ENCODE assay signal across 28 cellular contexts in genomic region chr3:156729460-156730179, GRCh38. TPM values are rescaled to one million over a fixed set of nuclear protein-coding genes. Genes with fewer than 3 reads are reported as not detected.
DNase-seq lines count a peak whose midpoint lies in the region; ATAC-seq, FAIRE-seq and TF ChIP-seq lines count a peak whose summit lies in the region.
"Had no signal": no experiment of that assay in that cellular context is flagged by ENCODE, and none has a peak within 500 bp of the region (broad histone marks: within the 10 kb centered on the region; RNA-seq: fewer than 3 reads in every experiment).

No MANE protein-coding gene starts in this region.

- H3K27ac ChIP-seq in GM23248 (peak overlapping the region; percentile 66), keratinocyte (ENCODE audit: control insufficient read depth, insufficient read depth, low read length) (peak overlapping the region; percentile 48), esophagus squamous epithelium (no peak overlapping the region)
- H3K27ac ChIP-seq: BLaER1 treated with 17β-estradiol and CSF1 and Interleukin-3, amounts not matched to agents 10 nM and 100 nM; dorsolateral prefrontal cortex; HL-60; SK-N-MC; spleen; tibial nerve; VCaP had no signal

- FAIRE-seq in keratinocyte (lab: Jason Lieb, UNC), result peak; percentile 55
- FAIRE-seq: kidney had no signal

- intact Hi-C loops in esophagus squamous epithelium (cut with DNase I), result no loop called here

- H3K79me2 ChIP-seq in GM23248 (ENCODE audit: insufficient read depth) (no peaks in the 10 kb centered on the region), keratinocyte (ENCODE audit: control insufficient read depth, insufficient read depth, low read length) (no peaks in the 10 kb centered on the region)

- H3K9me3 ChIP-seq in GM23248 (ENCODE audit: low read depth), result no peaks in the 10 kb centered on the region
- no peaks in the 10 kb centered on the region for H3K9me3 ChIP-seq in keratinocyte (ENCODE audit: control insufficient read depth, low read depth, low read length)
- no peaks in the 10 kb centered on the region for H3K9me3 ChIP-seq in esophagus squamous epithelium
- H3K9me3 ChIP-seq: BLaER1 treated with 17β-estradiol and CSF1 and Interleukin-3, amounts not matched to agents 10 nM and 100 nM; spleen; tibial nerve had no signal

- H4K20me1 ChIP-seq in GM23248 (ENCODE audit: insufficient read depth), result no peaks in the 10 kb centered on the region
- H4K20me1 ChIP-seq in keratinocyte (ENCODE audit: control insufficient read depth, extremely low read depth, insufficient read depth, low read length), result no peaks in the 10 kb centered on the region
- H4K20me1 ChIP-seq: BLaER1 treated with 17β-estradiol and CSF1 and Interleukin-3, amounts not matched to agents 10 nM and 100 nM had no signal

- TF ChIP-seq POLR2A in esophagus squamous epithelium (IDR thresholded peaks at IDR 0.05), result no peak

- no peak for ATAC-seq in HG02885 (IDR thresholded peaks at IDR 0.05; ENCODE audit: poor library complexity, unreplicated experiment)
- ATAC-seq in GM18907 (IDR thresholded peaks at IDR 0.05; ENCODE audit: unreplicated experiment), result no peak
- ATAC-seq: HCT116; naive thymus-derived CD8-positive, alpha-beta T cell had no signal

- H3K9ac ChIP-seq in GM23248, result no peak overlapping the region
- peak overlapping the region; percentile 19 for H3K9ac ChIP-seq in keratinocyte (ENCODE audit: control insufficient read depth, extremely low read depth, insufficient read depth, low read length)
- H3K9ac ChIP-seq: BLaER1 treated with 17β-estradiol and CSF1 and Interleukin-3, amounts not matched to agents 10 nM and 100 nM had no signal

- TF ChIP-seq CTCF in AG10803 (conservative IDR thresholded peaks at IDR 0.05; ENCODE audit: low read length), result no peak
- TF ChIP-seq CTCF in keratinocyte (optimal IDR thresholded peaks at IDR 0.05 in 1 of 3, IDR thresholded peaks at IDR 0.05 in 1 of 3, conservative IDR thresholded peaks at IDR 0.05 in 1 of 3; ENCODE audit: extremely low read depth in 1 of 3, insufficient read depth in 2 of 3, low read length in 3 of 3), result no peak
- TF ChIP-seq CTCF in esophagus squamous epithelium (IDR thresholded peaks at IDR 0.05), result no peak

- H3K4me2 ChIP-seq in GM23248 (ENCODE audit: unreplicated experiment) (no peak overlapping the region), keratinocyte (ENCODE audit: control insufficient read depth, extremely low read depth, insufficient read depth, low read depth, low read length) (no peak overlapping the region)
- H3K4me2 ChIP-seq: BLaER1 treated with 17β-estradiol and CSF1 and Interleukin-3, amounts not matched to agents 10 nM and 100 nM had no signal

- H3K4me1 ChIP-seq in GM23248 (ENCODE audit: insufficient read depth) (peaks cover 10% of the 10 kb centered on the region; the same call in 1 of the 2 replicates), keratinocyte (ENCODE audit: control insufficient read depth, extremely low read depth, insufficient read depth, low read length) (peaks cover 43% of the 10 kb centered on the region), esophagus squamous epithelium (peaks cover 0 to 27% (median 2%) of the 10 kb centered on the region in 3 donors)
- H3K4me1 ChIP-seq: BLaER1 treated with 17β-estradiol and CSF1 and Interleukin-3, amounts not matched to agents 10 nM and 100 nM; spleen; tibial nerve had no signal

- H3K9me1 ChIP-seq in keratinocyte (ENCODE audit: control insufficient read depth, extremely low read depth, insufficient read depth, low read length), result no peaks in the 10 kb centered on the region

- H3K9me2 ChIP-seq in GM23248 (ENCODE audit: insufficient read depth), result no peaks in the 10 kb centered on the region

- no peak overlapping the region for H3K4me3 ChIP-seq in AG10803 (ENCODE audit: low read length)
- no peak overlapping the region for H3K4me3 ChIP-seq in GM23248
- no peak overlapping the region for H3K4me3 ChIP-seq in keratinocyte (ENCODE audit: control insufficient read depth in 2 of 3, extremely low read depth in 1 of 3, insufficient read depth in 2 of 3, low read depth in 1 of 3, low read length in 3 of 3)
- no peak overlapping the region for H3K4me3 ChIP-seq in esophagus squamous epithelium
- H3K4me3 ChIP-seq: BLaER1 treated with 17β-estradiol and CSF1 and Interleukin-3, amounts not matched to agents 10 nM and 100 nM; dorsolateral prefrontal cortex; SK-N-MC; spleen; tibial nerve had no signal

- H3F3A ChIP-seq in GM23248 (ENCODE audit: insufficient read depth), result peaks cover 91% of the 10 kb centered on the region

- H3K36me3 ChIP-seq in GM23248 (ENCODE audit: low read depth) (peaks cover 14% of the 10 kb centered on the region), keratinocyte (ENCODE audit: control insufficient read depth in 2 of 2, extremely low read depth in 1 of 2, insufficient read depth in 2 of 2, low read length in 2 of 2) (no peaks in the 10 kb centered on the region), esophagus squamous epithelium (no peaks in the 10 kb centered on the region)
- H3K36me3 ChIP-seq: BLaER1 treated with 17β-estradiol and CSF1 and Interleukin-3, amounts not matched to agents 10 nM and 100 nM; spleen; tibial nerve had no signal

- 98 to 100% methylated on average over 2 of the region's 2 CpGs for WGBS in GM23248 (ENCODE audit: low coverage in 1 of 2, low lambda C conversion rate in 2 of 2, missing lambda C conversion rate in 2 of 2), 2 experiments
- WGBS in esophagus squamous epithelium, 2 donors, result 72 to 100% methylated on average over 1 to 2 of the region's 2 CpGs

- in situ Hi-C loops in GM23248 (cut with MboI), result no loop called here

- DNase-seq in AG10803 (ENCODE audit: low read depth) (peak; percentile 37), GM23248 (no peak), amniotic epithelial cell (ENCODE audit: low read depth) (peak; percentile 18), keratinocyte (ENCODE audit: low read depth, low spot score) (no peak), esophagus squamous epithelium (lab: John Stamatoyannopoulos, UW) (no peak)
- DNase-seq: activated CD4-positive, alpha-beta T cell treated with anti-CD3 and anti-CD28 coated beads for 4 hours; activated naive CD8-positive, alpha-beta T cell treated with anti-CD3 and anti-CD28 coated beads, Interleukin-2, amount 10 ng/mL, durations not matched to agents 7 days and 5 days; activated T-cell treated with anti-CD3 and anti-CD28 coated beads for 4 hours; COR-L47; dorsolateral prefrontal cortex; glutamatergic neuron; kidney; midbrain; naive thymus-derived CD8-positive, alpha-beta T cell; NCI-H1092 treated with DMSO at 0.1 percent for 48 hours; NCI-H2029 treated with DMSO at 0.1 percent for 48 hours; NCI-H226; NCI-H774; RPMI8226; spleen had no signal

- dilution Hi-C loops in keratinocyte (cut with MboI; ENCODE audit: extremely low pct_ligation_motif_present, low sequenced_read_pairs), result no loop called here

- H3K27me3 ChIP-seq in GM23248 (replicated peaks; ENCODE audit: insufficient read depth) (no peaks in the 10 kb centered on the region), keratinocyte (ENCODE audit: control insufficient read depth, extremely low read depth, insufficient read depth, low read length) (no peaks in the 10 kb centered on the region), esophagus squamous epithelium (no peaks in the 10 kb centered on the region)
- H3K27me3 ChIP-seq: BLaER1 treated with 17β-estradiol and CSF1 and Interleukin-3, amounts not matched to agents 10 nM and 100 nM; dorsolateral prefrontal cortex; spleen; tibial nerve had no signal

- H2AFZ ChIP-seq in GM23248 (no peak overlapping the region), keratinocyte (ENCODE audit: control insufficient read depth, low read length) (no peak overlapping the region)

RNA-seq across cellular contexts. Expression of gene TIPARP, which starts 55.2 kb away (rescaled TPM):
- total RNA-seq in GM23248 (2014; rRNA removed; shearing (Covaris generic)), result 89.5 and 103 TPM in 2 replicates
- polyA plus RNA-seq in GM23248 (2016; fragmentation: Nextera tagmentation; extraction: Ambion mirVana) (35.1 and 39.7 TPM in 2 replicates), keratinocyte (41.5 to 62.0 TPM (median 44.6 TPM) in 3 replicates)
- polyA plus RNA-seq in keratinocyte (2011; ENCODE audit: low read depth), result 22.3 TPM
- polyA plus RNA-seq in keratinocyte (2011; cell fraction: cytosol; rRNA removed), result 24.6 and 53.9 TPM in 2 replicates
- polyA plus RNA-seq in keratinocyte (2011; cell fraction: nucleus; rRNA removed), result 42.8 and 54.5 TPM in 2 replicates
- polyA plus RNA-seq in keratinocyte (2012; ENCODE audit: low replicate concordance), result 42.8 and 45.7 TPM in 2 replicates
- 45.3 to 110 TPM (median 47.2 TPM) in 3 replicates for polyA minus RNA-seq in keratinocyte
- 21.5 TPM for polyA minus RNA-seq in keratinocyte (2011; cell fraction: cytosol; rRNA and poly(A)+ RNA removed)
- polyA minus RNA-seq in keratinocyte (2011; cell fraction: nucleus; rRNA and poly(A)+ RNA removed), result 50.3 and 114 TPM in 2 replicates
- 10 to 100 TPM; 28.0 to 40.4 (median 38.0) TPM for total RNA-seq in esophagus squamous epithelium

Comparison
In these comparisons a context has a peak if more than half of its experiments do, and no peak if none do; other contexts are left out.
1. DNase-seq: peak in AG10803 (single experiment) and amniotic epithelial cell (single experiment); none in GM23248 (single experiment), keratinocyte (single experiment) and esophagus squamous epithelium (single experiment).
2. H3K27ac ChIP-seq: peak in GM23248 (single experiment) and keratinocyte (single experiment); none in esophagus squamous epithelium (0 of 4).